8 cellular contexts compared by ENCODE assay signal in genomic region chr1:161071886-161072371, GRCh38. TPM values are rescaled to one million over a fixed set of nuclear protein-coding genes. Genes with fewer than 3 reads are reported as not detected.
DNase-seq lines count a peak whose midpoint lies in the region; ATAC-seq and TF ChIP-seq lines count a peak whose summit lies in the region.

No MANE protein-coding gene starts in this region.

- ATAC-seq in HG02571 (IDR thresholded peaks at IDR 0.05; ENCODE audit: unreplicated experiment), result no peak
- no peak for ATAC-seq in GM18867 (IDR thresholded peaks at IDR 0.05; ENCODE audit: unreplicated experiment)

- no peak overlapping the region for H3K4me3 ChIP-seq in esophagus muscularis mucosa

- H3K36me3 ChIP-seq in esophagus muscularis mucosa, result no peaks in the 10 kb centered on the region

- H3K27me3 ChIP-seq in esophagus muscularis mucosa, result peaks cover 0 to 5% (median 0%) of the 10 kb centered on the region in 4 donors

- TF ChIP-seq CTCF in esophagus muscularis mucosa (IDR thresholded peaks at IDR 0.05) (peak; percentile 25 to 46 (median 27)), neural crest cell (conservative IDR thresholded peaks at IDR 0.05) (peak; percentile 72)

- no peak overlapping the region for H3K27ac Mint-ChIP-seq in neural crest cell (ENCODE audit: unreplicated experiment)

- H3K27me3 Mint-ChIP-seq in neural crest cell (ENCODE audit: low read depth), result peaks cover 7% of the 10 kb centered on the region

- H3K36me3 Mint-ChIP-seq in neural crest cell (ENCODE audit: low read depth), result no peaks in the 10 kb centered on the region

- H3K9me3 ChIP-seq in esophagus muscularis mucosa, result no peaks in the 10 kb centered on the region

- DNase-seq in DMS 273 (lab: John Stamatoyannopoulos, UW; ENCODE audit: unreplicated experiment), result peak; percentile 69
- DNase-seq in DMS 273 treated with DMSO at 0.1 percent for 48 hours (lab: John Stamatoyannopoulos, UW), result no peak
- peak; percentile 74 for DNase-seq in NAMALWA (ENCODE audit: low spot score)
- DNase-seq in activated CD4-positive, alpha-beta T cell treated with anti-CD3 and anti-CD28 coated beads, Interleukin-2, amount 50 U/mL, for 48 hours, result peak; percentile 56 to 64
- DNase-seq in esophagus muscularis mucosa (ENCODE audit: extremely low spot score), result no peak
- peak; percentile 33 for DNase-seq in neural crest cell (ENCODE audit: low read depth, low spot score)

- intact Hi-C loops in esophagus muscularis mucosa (cut with DNase I), result no loop called here

- H3K9me3 Mint-ChIP-seq in neural crest cell, result no peaks in the 10 kb centered on the region

- no peak overlapping the region for H3K27ac ChIP-seq in esophagus muscularis mucosa (replicated peaks in 1 of 4)

- H3K4me1 ChIP-seq in esophagus muscularis mucosa, result no peaks in the 10 kb centered on the region

- H3K4me1 Mint-ChIP-seq in neural crest cell, result peaks cover 24% of the 10 kb centered on the region

- 72% methylated on average over 9 of the region's 9 CpGs for WGBS in esophagus muscularis mucosa

- no peak for TF ChIP-seq EP300 in esophagus muscularis mucosa (IDR thresholded peaks at IDR 0.05)

- TF ChIP-seq POLR2A in esophagus muscularis mucosa (IDR thresholded peaks at IDR 0.05; ENCODE audit: low read depth), result no peak

- H3K4me3 Mint-ChIP-seq in neural crest cell, result peak overlapping the region; percentile 31

RNA-seq across cellular contexts. Expression of gene ARHGAP30, which starts 2.2 kb away (rescaled TPM):
- total RNA-seq in esophagus muscularis mucosa (10 to 100 TPM in 1 of 4 donors, 1 to 10 TPM in 3; 4.6 to 14.1 (median 6.9) TPM), neural crest cell (not detected in 2 replicates)

RNA-seq across cellular contexts. Expression of gene NECTIN4, which starts 17.4 kb away (rescaled TPM):
- total RNA-seq in esophagus muscularis mucosa (not detected), neural crest cell (not detected in 2 replicates)

RNA-seq across cellular contexts. Expression of gene USF1, which starts 26.2 kb away (rescaled TPM):
- total RNA-seq in esophagus muscularis mucosa (10 to 100 TPM; 36.5 to 54.2 (median 48.7) TPM), neural crest cell (87.7 and 89.5 TPM in 2 replicates)

RNA-seq across cellular contexts. Expression of gene KLHDC9, which starts 26.2 kb away (rescaled TPM):
- total RNA-seq in esophagus muscularis mucosa, result 1 to 10 TPM; 5.1 to 8.3 (median 7.6) TPM
- total RNA-seq in neural crest cell, result 8.0 and 9.1 TPM in 2 replicates

RNA-seq across cellular contexts. Expression of gene TSTD1, which starts 33.2 kb away (rescaled TPM):
- total RNA-seq in esophagus muscularis mucosa, result 10 to 100 TPM; 19.0 to 46.5 (median 29.4) TPM
- 6.7 and 7.2 TPM in 2 replicates for total RNA-seq in neural crest cell

Comparison
In these comparisons a context has a peak if more than half of its experiments do, and no peak if none do; other contexts are left out.
1. DNase-seq: peak in DMS 273 (single experiment), NAMALWA (single experiment), activated CD4-positive, alpha-beta T cell treated with anti-CD3 and anti-CD28 coated beads, Interleukin-2, amount 50 U/mL, for 48 hours (2 of 2) and neural crest cell (single experiment); none in DMS 273 treated with DMSO at 0.1 percent for 48 hours (single experiment) and esophagus muscularis mucosa (single experiment).